Comparison of ENCODE assay signal across 10 cellular contexts in the genomic region with DNA sequence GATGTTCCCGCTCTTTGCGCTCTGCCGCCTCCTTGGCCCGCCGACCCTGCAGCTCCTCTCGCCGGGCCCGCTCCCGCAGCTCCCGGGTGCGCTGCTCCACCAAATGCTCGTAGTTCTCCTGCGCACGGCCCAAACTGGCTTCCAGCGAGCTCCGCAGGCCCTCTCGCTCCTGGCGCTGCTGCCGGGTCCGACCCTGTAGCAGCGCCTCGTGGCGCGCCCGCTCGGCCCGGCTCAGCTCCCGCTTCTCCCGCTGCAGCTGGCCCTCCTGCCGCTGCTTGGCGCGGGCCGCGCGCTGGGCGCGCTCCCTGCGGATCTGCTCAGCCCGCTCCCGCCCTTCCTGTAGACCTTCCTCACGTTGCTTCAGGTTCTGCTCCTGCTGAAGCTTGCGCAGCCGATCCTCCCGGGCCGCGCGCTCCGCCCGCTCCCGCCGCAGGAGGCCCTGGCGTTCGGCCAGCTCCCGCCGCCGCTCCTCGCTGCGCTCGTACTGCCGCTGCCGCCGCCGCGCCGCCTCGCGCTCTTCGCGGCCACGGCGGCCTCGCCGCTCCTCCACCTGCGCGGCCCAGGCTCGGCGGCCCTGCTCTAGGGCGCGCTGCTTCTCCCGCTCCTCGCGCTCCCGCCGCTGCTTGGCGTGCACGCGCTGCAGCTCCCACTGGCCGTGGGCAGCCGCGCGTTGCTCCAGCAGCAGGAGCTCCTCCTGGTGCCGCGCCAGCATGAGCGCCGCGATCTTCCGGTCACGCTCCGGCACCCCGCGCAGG. TPM values are rescaled to one million over a fixed set of nuclear protein-coding genes. Genes with fewer than 3 reads are reported as not detected.
DNase-seq lines count a peak whose midpoint lies in the region; ATAC-seq and TF ChIP-seq lines count a peak whose summit lies in the region.
"Had no signal": no experiment of that assay in that cellular context is flagged by ENCODE, and none has a peak within 500 bp of the region (broad histone marks: within the 10 kb centered on the region; RNA-seq: fewer than 3 reads in every experiment).

No MANE protein-coding gene starts in this region.

- peaks cover 0 to 38% (median 25%) of the 10 kb centered on the region in 4 donors for H3K4me1 ChIP-seq in tibial nerve

- peak; percentile 55 for DNase-seq in activated T-cell treated with anti-CD3 and anti-CD28 coated beads, Interleukin-2, amount 50 U/mL, for 24 hours
- no peak for DNase-seq in activated T-cell treated with anti-CD3 and anti-CD28 coated beads, Interleukin-2, amount 50 U/mL, for 1 hour
- DNase-seq in iPS-NIHi11 (ENCODE audit: low spot score), result peak; percentile 80
- DNase-seq in tibial nerve (ENCODE audit: low spot score in 2 of 2), result no peak
- DNase-seq in HT-29 (ENCODE audit: low spot score), result no peak
- DNase-seq: natural killer cell had no signal

- no peak for TF ChIP-seq EP300 in tibial nerve (IDR thresholded peaks at IDR 0.05)

- ATAC-seq in HG03342 (IDR thresholded peaks at IDR 0.05; ENCODE audit: unreplicated experiment), result no peak
- ATAC-seq in HG02571 (IDR thresholded peaks at IDR 0.05; ENCODE audit: unreplicated experiment), result no peak
- ATAC-seq: natural killer cell had no signal

- 5 to 11% methylated on average over 41 to 73 of the region's 101 CpGs for WGBS in tibial nerve, 2 donors

- H3K27me3 Mint-ChIP-seq in activated T-cell treated with anti-CD3 and anti-CD28 coated beads, Interleukin-2, amount 50 U/mL, for 24 hours, result peaks cover 85% of the 10 kb centered on the region
- peaks cover 45% of the 10 kb centered on the region for H3K27me3 Mint-ChIP-seq in activated naive CD8-positive, alpha-beta T cell

- H3K36me3 ChIP-seq in tibial nerve, result no peaks in the 10 kb centered on the region

- H3K27ac Mint-ChIP-seq in activated T-cell treated with anti-CD3 and anti-CD28 coated beads, Interleukin-2, amount 50 U/mL, for 24 hours, result no peak overlapping the region
- no peak overlapping the region for H3K27ac Mint-ChIP-seq in activated naive CD8-positive, alpha-beta T cell
- H3K27ac Mint-ChIP-seq: natural killer cell had no signal

- H3K4me3 ChIP-seq in tibial nerve, result peak overlapping the region; percentile 19 to 52 (median 32)

- H3K27ac ChIP-seq in tibial nerve, result no peak overlapping the region

- no peaks in the 10 kb centered on the region for H3K36me3 Mint-ChIP-seq in activated T-cell treated with anti-CD3 and anti-CD28 coated beads, Interleukin-2, amount 50 U/mL, for 24 hours (ENCODE audit: low read depth)
- H3K36me3 Mint-ChIP-seq in activated naive CD8-positive, alpha-beta T cell, result no peaks in the 10 kb centered on the region
- H3K36me3 Mint-ChIP-seq: natural killer cell had no signal

- H3K27me3 ChIP-seq in tibial nerve, result peaks cover 3 to 97% of the 10 kb centered on the region in 2 donors

- no peaks in the 10 kb centered on the region for H3K9me3 Mint-ChIP-seq in activated T-cell treated with anti-CD3 and anti-CD28 coated beads, Interleukin-2, amount 50 U/mL, for 24 hours
- H3K9me3 Mint-ChIP-seq in activated naive CD8-positive, alpha-beta T cell (ENCODE audit: low read depth), result no peaks in the 10 kb centered on the region
- H3K9me3 Mint-ChIP-seq: natural killer cell had no signal

- H3K9me3 ChIP-seq in tibial nerve, result no peaks in the 10 kb centered on the region

- H3K4me3 Mint-ChIP-seq in activated T-cell treated with anti-CD3 and anti-CD28 coated beads, Interleukin-2, amount 50 U/mL, for 24 hours, result peak overlapping the region; percentile 20
- peak overlapping the region; percentile 51 for H3K4me3 Mint-ChIP-seq in activated naive CD8-positive, alpha-beta T cell
- H3K4me3 Mint-ChIP-seq: natural killer cell had no signal

- TF ChIP-seq POLR2A in tibial nerve (IDR thresholded peaks at IDR 0.05), result no peak

- H3K4me1 Mint-ChIP-seq in activated T-cell treated with anti-CD3 and anti-CD28 coated beads, Interleukin-2, amount 50 U/mL, for 24 hours (ENCODE audit: low read depth), result peaks cover 14% of the 10 kb centered on the region
- peaks cover 11% of the 10 kb centered on the region for H3K4me1 Mint-ChIP-seq in activated naive CD8-positive, alpha-beta T cell (ENCODE audit: low read depth)

- no peak for TF ChIP-seq CTCF in tibial nerve (IDR thresholded peaks at IDR 0.05)

RNA-seq across cellular contexts. Expression of gene CCDC177, which starts 2.6 kb away (rescaled TPM):
- total RNA-seq in tibial nerve, result not detected
- not detected in 2 replicates for total RNA-seq in HT-29 (2014; rRNA removed; shearing (Covaris generic))
- total RNA-seq: Daoy, natural killer cell had no signal

RNA-seq across cellular contexts. Expression of gene SUSD6, which starts 39.3 kb away (rescaled TPM):
- total RNA-seq in tibial nerve, result 10 to 100 TPM; 54.4 to 66.3 (median 57.7) TPM
- 6.1 and 10.9 TPM in 2 replicates for total RNA-seq in HT-29 (2014; rRNA removed; shearing (Covaris generic))

Comparison
In these comparisons a context has a peak if more than half of its experiments do, and no peak if none do; other contexts are left out.
1. DNase-seq: peak in activated T-cell treated with anti-CD3 and anti-CD28 coated beads, Interleukin-2, amount 50 U/mL, for 24 hours (single experiment) and iPS-NIHi11 (single experiment); none in activated T-cell treated with anti-CD3 and anti-CD28 coated beads, Interleukin-2, amount 50 U/mL, for 1 hour (single experiment), tibial nerve (0 of 2) and HT-29 (single experiment).